2 cellular contexts compared by ENCODE assay signal in genomic region chr17:77306048-77306789, GRCh38.
TF ChIP-seq lines count a peak whose summit lies in the region.

No MANE protein-coding gene starts in this region.

TF ChIP-seq in IMR-90, 13 proteins besides CTCF, POLR2A, EP300 and RAD21:
- no peak for TF ChIP-seq USF2 (IDR thresholded peaks at IDR 0.05; ENCODE audit: low read depth, low read length)
- TF ChIP-seq RFX5 (IDR thresholded peaks at IDR 0.05; ENCODE audit: low read depth, low read length): no peak
- TF ChIP-seq MAZ (IDR thresholded peaks at IDR 0.05; ENCODE audit: borderline replicate concordance, low read depth, low read length): no peak
- no peak for TF ChIP-seq RCOR1 (IDR thresholded peaks at IDR 0.05; ENCODE audit: insufficient replicate concordance, low read length)
- no peak for TF ChIP-seq MXI1 (IDR thresholded peaks at IDR 0.05; ENCODE audit: borderline replicate concordance, low read depth, low read length)
- no peak for TF ChIP-seq MAFK (IDR thresholded peaks at IDR 0.05; ENCODE audit: low read depth, low read length)
- TF ChIP-seq NFE2L2 (IDR thresholded peaks at IDR 0.05; ENCODE audit: low read depth, low read length): no peak
- TF ChIP-seq BHLHE40 (IDR thresholded peaks at IDR 0.05; ENCODE audit: low read depth, low read length): no peak
- no peak for TF ChIP-seq ELK1 (IDR thresholded peaks at IDR 0.05; ENCODE audit: borderline replicate concordance, low read depth, low read length)
- no peak for TF ChIP-seq CHD1 (IDR thresholded peaks at IDR 0.05; ENCODE audit: low read depth, low read length)

TF ChIP-seq in HepG2, 621 proteins besides CTCF, POLR2A, EP300 and RAD21 (continues in another document):
- TF ChIP-seq ZNF746 (CRISPR knock-in tag; IDR thresholded peaks at IDR 0.05) (0 out of 2 replicates have a peak, but pooled peaks have one; percentile 17), ZC3H13 (CRISPR knock-in tag; IDR thresholded peaks at IDR 0.05) (no peak), POLR2G (IDR thresholded peaks at IDR 0.05; ENCODE audit: low read depth, low read length) (peak; percentile 23), NONO (IDR thresholded peaks at IDR 0.05) (no peak), NONO (CRISPR knock-in tag; conservative IDR thresholded peaks at IDR 0.05) (no peak), ZNF577 (CRISPR knock-in tag; IDR thresholded peaks at IDR 0.05; ENCODE audit: borderline replicate concordance, low read depth) (no peak), ZNF512B (CRISPR knock-in tag; IDR thresholded peaks at IDR 0.05; ENCODE audit: borderline replicate concordance) (no peak), KMT2B (CRISPR knock-in tag; IDR thresholded peaks at IDR 0.05) (no peak), ZNF773 (CRISPR knock-in tag; IDR thresholded peaks at IDR 0.05; ENCODE audit: borderline replicate concordance) (no peak), FOXP1 (IDR thresholded peaks at IDR 0.05) (no peak), FOXP1 (CRISPR knock-in tag; IDR thresholded peaks at IDR 0.05) (no peak), ZNF354B (CRISPR knock-in tag; IDR thresholded peaks at IDR 0.05) (no peak), ZNF572 (CRISPR knock-in tag; IDR thresholded peaks at IDR 0.05) (peak; percentile 89), SIN3A (IDR thresholded peaks at IDR 0.05; ENCODE audit: borderline replicate concordance, low read depth, low read length) (no peak), MNT (IDR thresholded peaks at IDR 0.05) (no peak), ZFP36L2 (CRISPR knock-in tag; IDR thresholded peaks at IDR 0.05) (no peak), HDAC2 (CRISPR knock-in tag; IDR thresholded peaks at IDR 0.05) (no peak), ZSCAN31 (CRISPR knock-in tag; IDR thresholded peaks at IDR 0.05; ENCODE audit: low read depth) (0 out of 2 replicates have a peak, but pooled peaks have one; percentile 11), NFE2 (CRISPR knock-in tag; IDR thresholded peaks at IDR 0.05) (no peak), SKIL (CRISPR knock-in tag; IDR thresholded peaks at IDR 0.05; ENCODE audit: borderline replicate concordance) (no peak), MEF2D (CRISPR knock-in tag; IDR thresholded peaks at IDR 0.05) (no peak), PRDM10 (CRISPR knock-in tag; IDR thresholded peaks at IDR 0.05; ENCODE audit: low read depth) (no peak), RELA (CRISPR knock-in tag; IDR thresholded peaks at IDR 0.05) (no peak), ZNF782 (CRISPR knock-in tag; IDR thresholded peaks at IDR 0.05; ENCODE audit: borderline replicate concordance) (no peak), ZNF878 (CRISPR knock-in tag; IDR thresholded peaks at IDR 0.05) (0 out of 2 replicates have a peak, but pooled peaks have one; percentile 15), ZC3H4 (CRISPR knock-in tag; IDR thresholded peaks at IDR 0.05; ENCODE audit: borderline replicate concordance) (no peak), NCOA1 (CRISPR knock-in tag; IDR thresholded peaks at IDR 0.05) (peak; percentile 20; the same call in 1 of the 2 replicates), HOXA5 (CRISPR knock-in tag; IDR thresholded peaks at IDR 0.05) (no peak), ARNT (IDR thresholded peaks at IDR 0.05) (no peak), NFKB2 (CRISPR knock-in tag; IDR thresholded peaks at IDR 0.05; ENCODE audit: borderline replicate concordance) (0 out of 2 replicates have a peak, but pooled peaks have one; percentile 37), ZNF776 (CRISPR knock-in tag; IDR thresholded peaks at IDR 0.05) (no peak), MTF2 (CRISPR knock-in tag; IDR thresholded peaks at IDR 0.05; ENCODE audit: borderline replicate concordance) (0 out of 2 replicates have a peak, but pooled peaks have one; percentile 8), ZNF468 (CRISPR knock-in tag; IDR thresholded peaks at IDR 0.05) (no peak), RORA (CRISPR knock-in tag; IDR thresholded peaks at IDR 0.05) (no peak), UBTF (CRISPR knock-in tag; IDR thresholded peaks at IDR 0.05) (no peak), ZNF44 (CRISPR knock-in tag; IDR thresholded peaks at IDR 0.05) (peak; percentile 35; the same call in 1 of the 2 replicates), NRL (CRISPR knock-in tag; IDR thresholded peaks at IDR 0.05; ENCODE audit: borderline replicate concordance) (peak; percentile 90; the same call in 1 of the 2 replicates), ZIK1 (CRISPR knock-in tag; IDR thresholded peaks at IDR 0.05; ENCODE audit: borderline replicate concordance, low read depth) (no peak), TRIM24 (CRISPR knock-in tag; IDR thresholded peaks at IDR 0.05) (0 out of 2 replicates have a peak, but pooled peaks have one; percentile 24), ZFX (CRISPR knock-in tag; IDR thresholded peaks at IDR 0.05; ENCODE audit: low read depth) (no peak), RARA (CRISPR knock-in tag; IDR thresholded peaks at IDR 0.05) (no peak), ZNF569 (CRISPR knock-in tag; IDR thresholded peaks at IDR 0.05; ENCODE audit: borderline replicate concordance) (0 out of 2 replicates have a peak, but pooled peaks have one; percentile 27), NPAS2 (CRISPR knock-in tag; IDR thresholded peaks at IDR 0.05; ENCODE audit: borderline replicate concordance) (no peak), ZNF414 (CRISPR knock-in tag; IDR thresholded peaks at IDR 0.05) (no peak), ZNF350 (CRISPR knock-in tag; IDR thresholded peaks at IDR 0.05; ENCODE audit: borderline replicate concordance, low read depth) (no peak; the same call in 1 of the 2 replicates), BHLHE40 (IDR thresholded peaks at IDR 0.05; ENCODE audit: low read length) (no peak), ZNF12 (CRISPR knock-in tag; IDR thresholded peaks at IDR 0.05) (peak; percentile 59), ATRX (CRISPR knock-in tag; IDR thresholded peaks at IDR 0.05; ENCODE audit: borderline replicate concordance) (0 out of 2 replicates have a peak, but pooled peaks have one; percentile 19), ETV6 (CRISPR knock-in tag; conservative IDR thresholded peaks at IDR 0.05) (no peak), ZNF280B (CRISPR knock-in tag; IDR thresholded peaks at IDR 0.05; ENCODE audit: borderline replicate concordance) (peak; percentile 79; the same call in 1 of the 2 replicates), FLYWCH1 (CRISPR knock-in tag; IDR thresholded peaks at IDR 0.05) (no peak)
